Comparison of ENCODE assay signal across 1 cellular context in the genomic region with DNA sequence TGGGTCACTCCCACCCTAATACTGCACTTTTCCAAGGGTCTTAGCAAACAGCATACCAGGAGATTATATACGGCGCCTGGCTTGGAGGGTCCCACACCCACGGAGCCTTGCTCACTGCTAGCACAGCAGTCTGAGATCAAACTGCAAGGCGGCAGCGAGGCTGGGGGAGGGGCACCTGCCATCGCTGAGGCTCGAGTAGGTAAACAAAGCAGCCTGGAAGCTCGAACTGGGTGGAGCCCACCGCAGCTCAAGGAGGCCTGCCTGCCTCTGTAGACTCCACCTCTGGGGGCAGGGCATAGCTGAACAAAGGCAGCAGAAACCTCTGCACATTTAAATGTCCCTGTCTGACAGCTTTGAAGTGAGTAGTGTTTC.
TF ChIP-seq lines count a peak whose summit lies in the region.
"Not testable (repeated sequence)": the region's sequence is repeated elsewhere in the genome, so short reads cannot be mapped to it uniquely, and the experiment has no call there.

No MANE protein-coding gene starts in this region.

TF ChIP-seq in HepG2, 621 proteins besides CTCF, POLR2A, EP300 and RAD21 (continued from another document):
- not testable (repeated sequence) for TF ChIP-seq SOX13, NONO, LCORL, SOX6, FOXA1 (IDR thresholded peaks at IDR 0.05)
- TF ChIP-seq SOX13 (CRISPR knock-in tag; conservative IDR thresholded peaks at IDR 0.05 in 1 of 2, IDR thresholded peaks at IDR 0.05 in 1 of 2) (0 out of 4 replicates have a peak, but pooled peaks of 1 of the 2 experiments have one; percentile 17), ZNF766 (CRISPR knock-in tag; IDR thresholded peaks at IDR 0.05; ENCODE audit: borderline replicate concordance) (0 out of 2 replicates have a peak, but pooled peaks have one; percentile 33), NONO (CRISPR knock-in tag; conservative IDR thresholded peaks at IDR 0.05) (0 out of 2 replicates have a peak, but pooled peaks have one; percentile 39), HOXA3 (CRISPR knock-in tag; IDR thresholded peaks at IDR 0.05) (peak; percentile 29; the same call in 1 of the 2 replicates), FOXK1 (CRISPR knock-in tag; IDR thresholded peaks at IDR 0.05; ENCODE audit: borderline replicate concordance, low read depth) (0 out of 2 replicates have a peak, but pooled peaks have one; percentile 24), POGZ (CRISPR knock-in tag; IDR thresholded peaks at IDR 0.05) (peak; percentile 58), LCORL (CRISPR knock-in tag; IDR thresholded peaks at IDR 0.05) (peak; percentile 43; the same call in 1 of the 2 replicates), SOX6 (CRISPR knock-in tag; IDR thresholded peaks at IDR 0.05) (peak; percentile 61), FOXA1 (CRISPR knock-in tag; IDR thresholded peaks at IDR 0.05) (peak; percentile 87), GATAD2A (CRISPR knock-in tag; IDR thresholded peaks at IDR 0.05) (peak; percentile 37; the same call in 1 of the 2 replicates), SAP130 (CRISPR knock-in tag; IDR thresholded peaks at IDR 0.05; ENCODE audit: low read depth) (peak; percentile 19; the same call in 1 of the 2 replicates)
- TF ChIP-seq, protein P1, sequence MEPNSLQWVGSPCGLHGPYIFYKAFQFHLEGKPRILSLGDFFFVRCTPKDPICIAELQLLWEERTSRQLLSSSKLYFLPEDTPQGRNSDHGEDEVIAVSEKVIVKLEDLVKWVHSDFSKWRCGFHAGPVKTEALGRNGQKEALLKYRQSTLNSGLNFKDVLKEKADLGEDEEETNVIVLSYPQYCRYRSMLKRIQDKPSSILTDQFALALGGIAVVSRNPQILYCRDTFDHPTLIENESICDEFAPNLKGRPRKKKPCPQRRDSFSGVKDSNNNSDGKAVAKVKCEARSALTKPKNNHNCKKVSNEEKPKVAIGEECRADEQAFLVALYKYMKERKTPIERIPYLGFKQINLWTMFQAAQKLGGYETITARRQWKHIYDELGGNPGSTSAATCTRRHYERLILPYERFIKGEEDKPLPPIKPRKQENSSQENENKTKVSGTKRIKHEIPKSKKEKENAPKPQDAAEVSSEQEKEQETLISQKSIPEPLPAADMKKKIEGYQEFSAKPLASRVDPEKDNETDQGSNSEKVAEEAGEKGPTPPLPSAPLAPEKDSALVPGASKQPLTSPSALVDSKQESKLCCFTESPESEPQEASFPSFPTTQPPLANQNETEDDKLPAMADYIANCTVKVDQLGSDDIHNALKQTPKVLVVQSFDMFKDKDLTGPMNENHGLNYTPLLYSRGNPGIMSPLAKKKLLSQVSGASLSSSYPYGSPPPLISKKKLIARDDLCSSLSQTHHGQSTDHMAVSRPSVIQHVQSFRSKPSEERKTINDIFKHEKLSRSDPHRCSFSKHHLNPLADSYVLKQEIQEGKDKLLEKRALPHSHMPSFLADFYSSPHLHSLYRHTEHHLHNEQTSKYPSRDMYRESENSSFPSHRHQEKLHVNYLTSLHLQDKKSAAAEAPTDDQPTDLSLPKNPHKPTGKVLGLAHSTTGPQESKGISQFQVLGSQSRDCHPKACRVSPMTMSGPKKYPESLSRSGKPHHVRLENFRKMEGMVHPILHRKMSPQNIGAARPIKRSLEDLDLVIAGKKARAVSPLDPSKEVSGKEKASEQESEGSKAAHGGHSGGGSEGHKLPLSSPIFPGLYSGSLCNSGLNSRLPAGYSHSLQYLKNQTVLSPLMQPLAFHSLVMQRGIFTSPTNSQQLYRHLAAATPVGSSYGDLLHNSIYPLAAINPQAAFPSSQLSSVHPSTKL (CRISPR knock-in tag; IDR thresholded peaks at IDR 0.05) = peak; percentile 70; the same call in 1 of the 2 replicates
- TF ChIP-seq, protein P2, sequence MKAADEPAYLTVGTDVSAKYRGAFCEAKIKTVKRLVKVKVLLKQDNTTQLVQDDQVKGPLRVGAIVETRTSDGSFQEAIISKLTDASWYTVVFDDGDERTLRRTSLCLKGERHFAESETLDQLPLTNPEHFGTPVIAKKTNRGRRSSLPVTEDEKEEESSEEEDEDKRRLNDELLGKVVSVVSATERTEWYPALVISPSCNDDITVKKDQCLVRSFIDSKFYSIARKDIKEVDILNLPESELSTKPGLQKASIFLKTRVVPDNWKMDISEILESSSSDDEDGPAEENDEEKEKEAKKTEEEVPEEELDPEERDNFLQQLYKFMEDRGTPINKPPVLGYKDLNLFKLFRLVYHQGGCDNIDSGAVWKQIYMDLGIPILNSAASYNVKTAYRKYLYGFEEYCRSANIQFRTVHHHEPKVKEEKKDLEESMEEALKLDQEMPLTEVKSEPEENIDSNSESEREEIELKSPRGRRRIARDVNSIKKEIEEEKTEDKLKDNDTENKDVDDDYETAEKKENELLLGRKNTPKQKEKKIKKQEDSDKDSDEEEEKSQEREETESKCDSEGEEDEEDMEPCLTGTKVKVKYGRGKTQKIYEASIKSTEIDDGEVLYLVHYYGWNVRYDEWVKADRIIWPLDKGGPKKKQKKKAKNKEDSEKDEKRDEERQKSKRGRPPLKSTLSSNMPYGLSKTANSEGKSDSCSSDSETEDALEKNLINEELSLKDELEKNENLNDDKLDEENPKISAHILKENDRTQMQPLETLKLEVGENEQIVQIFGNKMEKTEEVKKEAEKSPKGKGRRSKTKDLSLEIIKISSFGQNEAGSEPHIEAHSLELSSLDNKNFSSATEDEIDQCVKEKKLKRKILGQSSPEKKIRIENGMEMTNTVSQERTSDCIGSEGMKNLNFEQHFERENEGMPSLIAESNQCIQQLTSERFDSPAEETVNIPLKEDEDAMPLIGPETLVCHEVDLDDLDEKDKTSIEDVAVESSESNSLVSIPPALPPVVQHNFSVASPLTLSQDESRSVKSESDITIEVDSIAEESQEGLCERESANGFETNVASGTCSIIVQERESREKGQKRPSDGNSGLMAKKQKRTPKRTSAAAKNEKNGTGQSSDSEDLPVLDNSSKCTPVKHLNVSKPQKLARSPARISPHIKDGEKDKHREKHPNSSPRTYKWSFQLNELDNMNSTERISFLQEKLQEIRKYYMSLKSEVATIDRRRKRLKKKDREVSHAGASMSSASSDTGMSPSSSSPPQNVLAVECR (CRISPR knock-in tag; IDR thresholded peaks at IDR 0.05; ENCODE audit: borderline replicate concordance) = peak; percentile 12; the same call in 1 of the 2 replicates
- TF ChIP-seq, protein P3, sequence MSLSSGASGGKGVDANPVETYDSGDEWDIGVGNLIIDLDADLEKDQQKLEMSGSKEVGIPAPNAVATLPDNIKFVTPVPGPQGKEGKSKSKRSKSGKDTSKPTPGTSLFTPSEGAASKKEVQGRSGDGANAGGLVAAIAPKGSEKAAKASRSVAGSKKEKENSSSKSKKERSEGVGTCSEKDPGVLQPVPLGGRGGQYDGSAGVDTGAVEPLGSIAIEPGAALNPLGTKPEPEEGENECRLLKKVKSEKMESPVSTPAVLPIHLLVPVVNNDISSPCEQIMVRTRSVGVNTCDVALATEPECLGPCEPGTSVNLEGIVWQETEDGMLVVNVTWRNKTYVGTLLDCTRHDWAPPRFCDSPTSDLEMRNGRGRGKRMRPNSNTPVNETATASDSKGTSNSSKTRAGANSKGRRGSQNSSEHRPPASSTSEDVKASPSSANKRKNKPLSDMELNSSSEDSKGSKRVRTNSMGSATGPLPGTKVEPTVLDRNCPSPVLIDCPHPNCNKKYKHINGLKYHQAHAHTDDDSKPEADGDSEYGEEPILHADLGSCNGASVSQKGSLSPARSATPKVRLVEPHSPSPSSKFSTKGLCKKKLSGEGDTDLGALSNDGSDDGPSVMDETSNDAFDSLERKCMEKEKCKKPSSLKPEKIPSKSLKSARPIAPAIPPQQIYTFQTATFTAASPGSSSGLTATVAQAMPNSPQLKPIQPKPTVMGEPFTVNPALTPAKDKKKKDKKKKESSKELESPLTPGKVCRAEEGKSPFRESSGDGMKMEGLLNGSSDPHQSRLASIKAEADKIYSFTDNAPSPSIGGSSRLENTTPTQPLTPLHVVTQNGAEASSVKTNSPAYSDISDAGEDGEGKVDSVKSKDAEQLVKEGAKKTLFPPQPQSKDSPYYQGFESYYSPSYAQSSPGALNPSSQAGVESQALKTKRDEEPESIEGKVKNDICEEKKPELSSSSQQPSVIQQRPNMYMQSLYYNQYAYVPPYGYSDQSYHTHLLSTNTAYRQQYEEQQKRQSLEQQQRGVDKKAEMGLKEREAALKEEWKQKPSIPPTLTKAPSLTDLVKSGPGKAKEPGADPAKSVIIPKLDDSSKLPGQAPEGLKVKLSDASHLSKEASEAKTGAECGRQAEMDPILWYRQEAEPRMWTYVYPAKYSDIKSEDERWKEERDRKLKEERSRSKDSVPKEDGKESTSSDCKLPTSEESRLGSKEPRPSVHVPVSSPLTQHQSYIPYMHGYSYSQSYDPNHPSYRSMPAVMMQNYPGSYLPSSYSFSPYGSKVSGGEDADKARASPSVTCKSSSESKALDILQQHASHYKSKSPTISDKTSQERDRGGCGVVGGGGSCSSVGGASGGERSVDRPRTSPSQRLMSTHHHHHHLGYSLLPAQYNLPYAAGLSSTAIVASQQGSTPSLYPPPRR (CRISPR knock-in tag; IDR thresholded peaks at IDR 0.05; ENCODE audit: borderline replicate concordance) = 0 out of 2 replicates have a peak, but pooled peaks have one; percentile 47
